In the genomic region with DNA sequence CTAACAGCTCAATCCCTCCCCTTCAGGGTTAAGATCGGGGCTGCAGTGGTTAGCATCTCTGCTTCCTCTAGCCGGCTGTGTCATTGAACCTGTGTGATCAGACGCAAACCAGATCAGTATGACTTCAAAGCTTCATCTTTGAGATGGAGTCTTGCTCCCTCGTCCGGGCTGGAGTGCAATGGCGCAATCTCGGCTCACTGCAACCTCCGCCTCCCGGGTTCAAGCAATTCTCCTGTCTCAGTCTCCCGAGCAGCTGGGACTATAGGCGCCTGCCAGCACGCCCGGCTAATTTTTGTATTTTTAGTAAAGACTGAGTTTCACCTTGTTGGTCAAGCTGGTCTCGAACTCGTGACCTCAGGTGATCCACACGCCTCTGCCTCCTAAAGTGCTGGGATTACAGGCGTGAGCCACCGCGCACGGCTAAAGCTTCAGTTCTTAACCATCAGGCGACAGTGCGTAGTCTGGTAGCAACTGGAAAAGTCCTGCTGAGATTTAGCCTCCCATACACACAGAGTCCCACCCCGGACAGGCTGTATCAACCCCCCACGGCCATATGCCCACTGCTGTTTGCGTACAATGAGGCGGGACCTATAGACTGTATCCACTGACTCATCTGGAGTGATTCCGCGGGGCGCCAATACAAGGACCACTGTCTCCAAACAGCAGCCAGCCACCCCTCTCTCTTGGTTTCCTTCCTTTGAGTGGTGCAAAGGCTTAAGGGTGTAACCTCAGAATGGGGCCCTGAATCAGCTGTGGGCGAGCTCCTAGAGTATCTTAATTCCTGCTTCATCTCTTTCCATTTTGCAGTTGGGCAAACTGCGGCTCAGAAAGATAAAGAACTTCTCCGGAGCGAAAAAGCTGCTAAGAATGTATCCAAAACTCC, we compare ENCODE assay signal across 1 cellular context.
TF ChIP-seq lines count a peak whose summit lies in the region.

No MANE protein-coding gene starts in this region.

TF ChIP-seq in HEK293, 187 proteins besides CTCF, POLR2A, EP300 and RAD21 (continued from another document):
- TF ChIP-seq ZNF660 (tag by site-specific recombination; IDR thresholded peaks at IDR 0.05) (no peak), KLF10 (tag by site-specific recombination; IDR thresholded peaks at IDR 0.05) (no peak), ZNF433 (tag by site-specific recombination; IDR thresholded peaks at IDR 0.05; ENCODE audit: low read depth) (no peak), ZNF776 (tag by site-specific recombination; IDR thresholded peaks at IDR 0.05; ENCODE audit: borderline replicate concordance) (no peak), ZNF23 (tag by site-specific recombination; IDR thresholded peaks at IDR 0.05; ENCODE audit: borderline replicate concordance) (no peak), ZFP3 (tag by site-specific recombination; IDR thresholded peaks at IDR 0.05; ENCODE audit: low read depth) (peak; percentile 86), ZBTB7A (tag by site-specific recombination; IDR thresholded peaks at IDR 0.05; ENCODE audit: low read depth) (peak; percentile 13), REPIN1 (tag by site-specific recombination; IDR thresholded peaks at IDR 0.05; ENCODE audit: low read depth) (0 out of 2 replicates have a peak, but pooled peaks have one; percentile 23), ZNF76 (tag by site-specific recombination; IDR thresholded peaks at IDR 0.05; ENCODE audit: borderline replicate concordance, low read depth) (peak; percentile 11; the same call in 1 of the 2 replicates), SP7 (tag by site-specific recombination; IDR thresholded peaks at IDR 0.05) (peak; percentile 67; the same call in 1 of the 2 replicates), ZNF114 (tag by site-specific recombination; IDR thresholded peaks at IDR 0.05) (no peak), ZBTB1 (tag by site-specific recombination; IDR thresholded peaks at IDR 0.05) (no peak), ZNF529 (tag by site-specific recombination; IDR thresholded peaks at IDR 0.05; ENCODE audit: insufficient replicate concordance) (no peak), ZFP69B (tag by site-specific recombination; IDR thresholded peaks at IDR 0.05) (peak; percentile 47; the same call in 1 of the 2 replicates)
- TF ChIP-seq, protein P1, sequence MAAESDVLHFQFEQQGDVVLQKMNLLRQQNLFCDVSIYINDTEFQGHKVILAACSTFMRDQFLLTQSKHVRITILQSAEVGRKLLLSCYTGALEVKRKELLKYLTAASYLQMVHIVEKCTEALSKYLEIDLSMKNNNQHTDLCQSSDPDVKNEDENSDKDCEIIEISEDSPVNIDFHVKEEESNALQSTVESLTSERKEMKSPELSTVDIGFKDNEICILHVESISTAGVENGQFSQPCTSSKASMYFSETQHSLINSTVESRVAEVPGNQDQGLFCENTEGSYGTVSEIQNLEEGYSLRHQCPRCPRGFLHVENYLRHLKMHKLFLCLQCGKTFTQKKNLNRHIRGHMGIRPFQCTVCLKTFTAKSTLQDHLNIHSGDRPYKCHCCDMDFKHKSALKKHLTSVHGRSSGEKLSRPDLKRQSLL (tag by site-specific recombination; IDR thresholded peaks at IDR 0.05) = peak; percentile 43; the same call in 1 of the 2 replicates
- TF ChIP-seq, protein P2, sequence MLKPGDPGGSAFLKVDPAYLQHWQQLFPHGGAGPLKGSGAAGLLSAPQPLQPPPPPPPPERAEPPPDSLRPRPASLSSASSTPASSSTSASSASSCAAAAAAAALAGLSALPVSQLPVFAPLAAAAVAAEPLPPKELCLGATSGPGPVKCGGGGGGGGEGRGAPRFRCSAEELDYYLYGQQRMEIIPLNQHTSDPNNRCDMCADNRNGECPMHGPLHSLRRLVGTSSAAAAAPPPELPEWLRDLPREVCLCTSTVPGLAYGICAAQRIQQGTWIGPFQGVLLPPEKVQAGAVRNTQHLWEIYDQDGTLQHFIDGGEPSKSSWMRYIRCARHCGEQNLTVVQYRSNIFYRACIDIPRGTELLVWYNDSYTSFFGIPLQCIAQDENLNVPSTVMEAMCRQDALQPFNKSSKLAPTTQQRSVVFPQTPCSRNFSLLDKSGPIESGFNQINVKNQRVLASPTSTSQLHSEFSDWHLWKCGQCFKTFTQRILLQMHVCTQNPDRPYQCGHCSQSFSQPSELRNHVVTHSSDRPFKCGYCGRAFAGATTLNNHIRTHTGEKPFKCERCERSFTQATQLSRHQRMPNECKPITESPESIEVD (tag by site-specific recombination; IDR thresholded peaks at IDR 0.05) = no peak
- TF ChIP-seq, protein P3, sequence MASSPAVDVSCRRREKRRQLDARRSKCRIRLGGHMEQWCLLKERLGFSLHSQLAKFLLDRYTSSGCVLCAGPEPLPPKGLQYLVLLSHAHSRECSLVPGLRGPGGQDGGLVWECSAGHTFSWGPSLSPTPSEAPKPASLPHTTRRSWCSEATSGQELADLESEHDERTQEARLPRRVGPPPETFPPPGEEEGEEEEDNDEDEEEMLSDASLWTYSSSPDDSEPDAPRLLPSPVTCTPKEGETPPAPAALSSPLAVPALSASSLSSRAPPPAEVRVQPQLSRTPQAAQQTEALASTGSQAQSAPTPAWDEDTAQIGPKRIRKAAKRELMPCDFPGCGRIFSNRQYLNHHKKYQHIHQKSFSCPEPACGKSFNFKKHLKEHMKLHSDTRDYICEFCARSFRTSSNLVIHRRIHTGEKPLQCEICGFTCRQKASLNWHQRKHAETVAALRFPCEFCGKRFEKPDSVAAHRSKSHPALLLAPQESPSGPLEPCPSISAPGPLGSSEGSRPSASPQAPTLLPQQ (tag by site-specific recombination; IDR thresholded peaks at IDR 0.05) = no peak
TF ChIP-seq in HEK293: peak in this region for 51.
